8 cellular contexts compared by ENCODE assay signal in the genomic region with DNA sequence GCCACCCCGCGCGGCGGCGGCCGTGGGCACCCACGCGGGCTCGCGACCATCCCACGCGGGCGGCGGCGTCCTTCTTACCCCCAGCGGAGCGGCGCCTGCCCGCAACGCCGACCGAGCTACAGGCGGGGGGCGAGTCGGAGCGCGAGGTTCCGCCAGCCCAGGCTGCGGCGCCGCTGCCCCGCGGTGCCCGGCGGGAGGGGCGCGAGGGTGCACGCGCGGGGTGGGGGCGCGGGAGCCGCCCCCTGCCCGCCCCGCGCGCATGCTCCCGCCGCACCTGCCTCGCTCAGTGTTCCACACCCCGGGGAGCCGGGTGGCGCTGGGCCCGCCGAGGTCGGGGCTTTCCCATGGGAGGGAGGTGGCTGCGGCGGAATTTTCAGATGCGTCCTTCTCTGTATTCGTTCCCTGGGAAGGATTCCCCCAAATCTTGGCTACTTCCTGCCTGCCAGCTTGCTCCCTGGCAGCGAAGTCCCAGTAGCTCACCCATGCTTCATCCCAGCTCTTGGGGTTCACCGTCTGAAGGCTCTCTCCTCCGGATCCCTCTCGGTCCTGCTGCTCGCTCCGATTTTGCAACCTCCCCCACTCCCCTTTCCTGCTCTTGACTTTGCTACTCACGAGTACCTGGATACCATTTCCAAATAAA.
DNase-seq lines count a peak whose midpoint lies in the region; ATAC-seq lines count a peak whose summit lies in the region.

A gene (minus strand): TSS at position 189 of the 640 bp plus-strand sequence. CDS start 103,286 bp downstream, outside the sequence.

- H3K27ac Mint-ChIP-seq in activated naive CD8-positive, alpha-beta T cell, result no peak within 1 kb of the TSS

- H3K27me3 Mint-ChIP-seq in activated naive CD8-positive, alpha-beta T cell, result peaks cover 21% of the 10 kb centered on the region

- H3K9me3 Mint-ChIP-seq in activated naive CD8-positive, alpha-beta T cell (ENCODE audit: low read depth), result no peaks in the 10 kb centered on the region

- DNase-seq in DMS 273 treated with DMSO at 0.1 percent for 48 hours (lab: John Stamatoyannopoulos, UW) (peak; percentile 34), hypothalamus (lab: John Stamatoyannopoulos, UW) (peak in 36 of 51 donors; percentile 11 to 88 (median 49)), retina (peak; percentile 60), T1000 (lab: John Stamatoyannopoulos, UW) (no peak), OCI-M1 (lab: John Stamatoyannopoulos, UW) (no peak)

- peak within 1 kb of the TSS; percentile 82 for H3K4me3 Mint-ChIP-seq in activated naive CD8-positive, alpha-beta T cell

- H3K36me3 Mint-ChIP-seq in activated naive CD8-positive, alpha-beta T cell, result no peaks in the 10 kb centered on the region

- ATAC-seq in GM19324 (IDR thresholded peaks at IDR 0.05; ENCODE audit: low FRiP score, unreplicated experiment), result peak; percentile 65
- ATAC-seq in HG03196 (IDR thresholded peaks at IDR 0.05; ENCODE audit: unreplicated experiment), result peak; percentile 69

- H3K4me1 Mint-ChIP-seq in activated naive CD8-positive, alpha-beta T cell (ENCODE audit: low read depth), result peaks cover 8% of the 10 kb centered on the region

Comparison
In these comparisons a context has a peak if more than half of its experiments do, and no peak if none do; other contexts are left out.
1. DNase-seq: peak in DMS 273 treated with DMSO at 0.1 percent for 48 hours (single experiment), hypothalamus (36 of 51) and retina (single experiment); none in T1000 (single experiment) and OCI-M1 (single experiment).